Comparison of ENCODE assay signal across 7 cellular contexts in the genomic region with DNA sequence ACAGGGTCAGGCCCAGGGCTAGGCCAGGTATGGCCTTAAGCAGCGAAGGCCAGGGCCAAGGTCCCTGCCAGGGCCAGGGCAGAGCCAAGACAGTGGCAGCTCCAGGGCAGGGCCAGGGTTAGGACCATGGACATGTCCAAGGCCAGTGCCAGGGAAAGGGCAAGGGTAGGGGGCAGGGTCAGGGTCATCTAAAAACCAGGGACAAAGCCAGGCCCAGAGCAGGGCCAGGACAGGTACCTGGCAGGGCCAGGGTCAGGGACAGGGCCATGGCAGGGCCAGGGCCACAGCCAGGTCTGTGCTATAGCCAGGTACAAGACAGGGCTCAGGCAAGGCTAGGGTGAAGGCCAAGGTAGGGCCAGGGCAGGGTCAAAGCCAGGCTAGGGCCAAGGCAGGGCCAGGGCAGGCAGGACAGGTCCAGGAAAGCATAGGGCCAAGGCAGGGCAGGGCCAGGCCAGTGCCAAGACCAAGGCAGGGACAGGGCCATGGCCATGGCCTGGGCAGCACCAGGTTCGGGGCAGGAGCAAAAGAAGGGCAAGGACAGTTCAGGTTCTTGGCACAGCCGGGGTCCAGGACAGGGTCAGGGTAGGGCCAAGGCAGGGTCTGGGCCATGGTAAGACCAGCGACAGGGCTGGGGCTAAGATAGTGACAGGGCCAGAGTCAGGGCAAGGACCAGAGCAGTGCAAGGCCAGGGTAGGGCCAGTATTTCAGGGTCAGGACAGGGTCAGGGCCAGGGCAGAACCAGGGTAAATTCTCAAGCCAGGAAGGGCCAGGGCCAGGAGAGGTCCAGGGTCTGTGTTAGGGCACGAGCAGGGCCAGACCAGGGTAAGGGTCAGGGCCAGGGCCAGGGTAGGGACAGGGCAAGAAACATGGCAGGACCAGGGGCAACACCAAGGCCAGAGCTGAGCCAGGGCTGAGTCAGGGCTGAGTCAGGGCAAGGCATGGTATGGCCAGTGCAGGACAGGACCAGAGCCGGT. TPM values are rescaled to one million over a fixed set of nuclear protein-coding genes. Genes with fewer than 3 reads are reported as not detected.
DNase-seq lines count a peak whose midpoint lies in the region; ATAC-seq and TF ChIP-seq lines count a peak whose summit lies in the region.
"Not testable (repeated sequence)": the region's sequence is repeated elsewhere in the genome, so short reads cannot be mapped to it uniquely, and the experiment has no call there.

No MANE protein-coding gene starts in this region.

- not testable (repeated sequence) for H3K27me3 ChIP-seq in PC-3 (ENCODE audit: low read length); esophagus squamous epithelium; aorta (ENCODE audit: control insufficient read depth in 1 of 2, insufficient read depth in 2 of 2, low read length in 1 of 2)

- H3K27ac ChIP-seq in PC-3 (ENCODE audit: low read length); aorta (ENCODE audit: low read depth in 1 of 2, low read length in 2 of 2): not testable (repeated sequence)
- peak overlapping the region; percentile 14 to 86 (median 82) for H3K27ac ChIP-seq in esophagus squamous epithelium

- TF ChIP-seq POLR2A in esophagus squamous epithelium (IDR thresholded peaks at IDR 0.05) = not testable (repeated sequence)

- not testable (repeated sequence) for H3K36me3 Mint-ChIP-seq in activated naive CD4-positive, alpha-beta T cell treated with anti-CD3 and anti-CD28 coated beads, Interleukin-2, amount 50 U/mL, for 72 hours; MCF 10A (ENCODE audit: insufficient read depth, unreplicated experiment)

- H3K9me3 Mint-ChIP-seq in activated naive CD4-positive, alpha-beta T cell treated with anti-CD3 and anti-CD28 coated beads, Interleukin-2, amount 50 U/mL, for 72 hours; MCF 10A (ENCODE audit: unreplicated experiment); stimulated activated naive CD8-positive, alpha-beta T cell treated with anti-CD3 and anti-CD28 coated beads, Interleukin-15, amount 100 ng/mL, for 72 hours: not testable (repeated sequence)

- peak overlapping the region; percentile 9 to 81 for H3K27ac Mint-ChIP-seq in activated naive CD4-positive, alpha-beta T cell treated with anti-CD3 and anti-CD28 coated beads, Interleukin-2, amount 50 U/mL, for 72 hours
- peak overlapping the region; percentile 92 for H3K27ac Mint-ChIP-seq in MCF 10A (ENCODE audit: low read depth, unreplicated experiment)
- peak overlapping the region; percentile 23 to 86 for H3K27ac Mint-ChIP-seq in stimulated activated naive CD8-positive, alpha-beta T cell treated with anti-CD3 and anti-CD28 coated beads, Interleukin-15, amount 100 ng/mL, for 72 hours

- intact Hi-C loops in PC-3 (cut with micrococcal nuclease) = loop anchor here (10.0 kb wide), 1 partner anchor 222 kb away; no protein-coding TSS in a partner anchor
- intact Hi-C loops in MCF 10A (cut with micrococcal nuclease); esophagus squamous epithelium (cut with DNase I); posterior vena cava (cut with DNase I); aorta (cut with DNase I): not testable (repeated sequence)

- H3K9me3 ChIP-seq in PC-3 (ENCODE audit: low read length); esophagus squamous epithelium; aorta (ENCODE audit: control insufficient read depth, low read length): not testable (repeated sequence)

- not testable (repeated sequence) for DNase-seq in PC-3; activated naive CD4-positive, alpha-beta T cell treated with anti-CD3 and anti-CD28 coated beads, Interleukin-2, amount 50 U/mL, for 72 hours (ENCODE audit: low spot score in 2 of 2); MCF 10A (ENCODE audit: unreplicated experiment); esophagus squamous epithelium (lab: John Stamatoyannopoulos, UW); stimulated activated naive CD8-positive, alpha-beta T cell treated with anti-CD3 and anti-CD28 coated beads, Interleukin-15, amount 100 ng/mL, for 72 hours; aorta
- peak; percentile 77 for DNase-seq in posterior vena cava (ENCODE audit: low spot score)

- POLR2A ChIA-PET in PC-3 (lab: Charles Lee; ENCODE audit: unreplicated experiment); MCF 10A (lab: Yijun Ruan, JAX): not testable (repeated sequence)

- not testable (repeated sequence) for H3K79me2 ChIP-seq in PC-3 (ENCODE audit: low read length)

- CTCF ChIA-PET in PC-3 (lab: Charles Lee); MCF 10A (lab: Yijun Ruan, JAX): not testable (repeated sequence)

- not testable (repeated sequence) for H4K20me1 ChIP-seq in PC-3 (ENCODE audit: low read length)

- H3F3A ChIP-seq in PC-3 (ENCODE audit: low read length, unreplicated experiment) = not testable (repeated sequence)

- H3K27me3 Mint-ChIP-seq in MCF 10A (ENCODE audit: insufficient read depth, unreplicated experiment); stimulated activated naive CD8-positive, alpha-beta T cell treated with anti-CD3 and anti-CD28 coated beads, Interleukin-15, amount 100 ng/mL, for 72 hours: not testable (repeated sequence)

- H2AFZ ChIP-seq in PC-3 (ENCODE audit: low read length) = not testable (repeated sequence)

- H3K4me1 Mint-ChIP-seq in MCF 10A (ENCODE audit: insufficient read depth, unreplicated experiment); stimulated activated naive CD8-positive, alpha-beta T cell treated with anti-CD3 and anti-CD28 coated beads, Interleukin-15, amount 100 ng/mL, for 72 hours: not testable (repeated sequence)

- TF ChIP-seq CTCF in PC-3 (conservative IDR thresholded peaks at IDR 0.05; ENCODE audit: low read depth, low read length); MCF 10A (IDR thresholded peaks at IDR 0.05; ENCODE audit: unreplicated experiment); esophagus squamous epithelium (IDR thresholded peaks at IDR 0.05): not testable (repeated sequence)

- WGBS in esophagus squamous epithelium, 2 donors = 71 to 100% methylated on average over 3 to 4 of the region's 6 CpGs
- WGBS in aorta, 2 donors = 90 to 97% methylated on average over 5 to 6 of the region's 6 CpGs

- peak; percentile 27 for ATAC-seq in PC-3
- not testable (repeated sequence) for ATAC-seq in activated naive CD4-positive, alpha-beta T cell treated with anti-CD3 and anti-CD28 coated beads, Interleukin-2, amount 50 U/mL, for 72 hours; stimulated activated naive CD8-positive, alpha-beta T cell treated with anti-CD3 and anti-CD28 coated beads, Interleukin-15, amount 100 ng/mL, for 72 hours
- peak; percentile 4 for ATAC-seq in aorta (ENCODE audit: low FRiP score)

- not testable (repeated sequence) for H3K9ac ChIP-seq in PC-3 (ENCODE audit: low read length)

- H3K4me3 Mint-ChIP-seq in MCF 10A (ENCODE audit: unreplicated experiment); stimulated activated naive CD8-positive, alpha-beta T cell treated with anti-CD3 and anti-CD28 coated beads, Interleukin-15, amount 100 ng/mL, for 72 hours: not testable (repeated sequence)

- not testable (repeated sequence) for H3K9me2 ChIP-seq in PC-3 (replicated peaks; ENCODE audit: low read length)

- H3K4me1 ChIP-seq in PC-3 (ENCODE audit: insufficient read depth, low read length); aorta (ENCODE audit: control insufficient read depth in 1 of 2, insufficient read depth in 2 of 2, low read length in 2 of 2): not testable (repeated sequence)
- peaks cover 0 to 51% (median 0%) of the 10 kb centered on the region in 3 donors for H3K4me1 ChIP-seq in esophagus squamous epithelium

- H3K4me3 ChIP-seq in PC-3 (ENCODE audit: low read length); esophagus squamous epithelium; aorta (ENCODE audit: low read length in 2 of 2): not testable (repeated sequence)

- H3K4me2 ChIP-seq in PC-3 (ENCODE audit: low read length) = not testable (repeated sequence)

- not testable (repeated sequence) for BruUV-seq in PC-3 (replicated peaks; lab: Mats Ljungman, UMichigan); MCF 10A (replicated peaks; lab: Mats Ljungman, UMichigan)

- not testable (repeated sequence) for H3K36me3 ChIP-seq in PC-3 (ENCODE audit: low read depth, low read length); esophagus squamous epithelium; aorta (ENCODE audit: control insufficient read depth in 1 of 2, insufficient read depth in 2 of 2, low read length in 1 of 2)

RNA-seq across cellular contexts. Expression of a gene that starts 40.2 kb away (rescaled TPM):
- total RNA-seq in PC-3 (2014; rRNA removed) (5.9 and 7.3 TPM in 2 replicates), MCF 10A (2022) (5.3 and 6.0 TPM in 2 replicates), esophagus squamous epithelium (10 to 100 TPM in 1 of 4 donors, 1 to 10 TPM in 3; 3.6 to 15.4 (median 5.4) TPM), posterior vena cava (10 to 100 TPM in 1 of 2 donors, 1 to 10 TPM in 1; 5.8 to 10.2 TPM), aorta (1 to 10 TPM; 6.1 to 10.0 TPM)
- total RNA-seq in activated naive CD4-positive, alpha-beta T cell treated with anti-CD3 and anti-CD28 coated beads, Interleukin-2, amount 50 U/mL, for 72 hours = 10 to 100 TPM; 22.3 to 28.5 TPM
- polyA plus RNA-seq in aorta = 1 to 10 TPM; 2.6 to 3.6 TPM
